Comparison of ENCODE assay signal across 25 cellular contexts in the genomic region with DNA sequence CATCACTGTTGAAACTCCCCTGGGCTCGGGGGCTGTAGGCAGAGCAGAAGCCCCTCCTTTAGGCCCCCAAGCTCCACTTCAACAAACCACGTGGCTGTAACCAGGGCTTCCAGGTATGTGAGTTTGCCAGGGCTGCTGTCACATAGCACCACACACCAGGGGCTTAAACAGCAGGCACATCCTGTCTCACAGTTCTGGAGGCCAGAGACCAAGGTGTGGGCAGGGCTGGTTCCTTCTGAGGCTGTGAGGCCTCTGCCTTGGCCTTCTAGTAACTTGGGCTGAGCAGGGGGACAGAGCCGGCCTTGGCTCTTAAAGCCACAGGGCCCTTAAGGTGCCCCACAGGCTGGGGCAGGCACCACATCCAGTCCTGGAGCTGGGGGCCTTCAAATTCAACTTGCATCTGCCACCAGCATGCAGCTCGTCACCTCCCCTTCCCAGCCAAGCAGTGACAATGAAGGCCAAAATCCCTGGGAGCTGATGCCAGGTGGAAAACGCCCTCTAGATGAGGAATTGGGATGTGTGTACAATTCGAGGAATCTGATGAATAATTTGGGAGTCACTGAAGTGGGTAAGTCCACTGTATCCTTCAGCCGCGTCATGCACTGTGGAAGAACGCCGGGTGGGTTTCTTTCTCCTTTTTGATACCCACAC.
A peak's percentile ranks its signal among the peaks of the same experiment; 100 is the strongest.
DNase-seq lines count a peak whose midpoint lies in the region; ATAC-seq and TF ChIP-seq lines count a peak whose summit lies in the region.
"Had no signal": no experiment of that assay in that cellular context is flagged by ENCODE, and none has a peak within 500 bp of the region (broad histone marks: within the 10 kb centered on the region; RNA-seq: fewer than 3 reads in every experiment).

No MANE protein-coding gene starts in this region.

- TF ChIP-seq CTCF in SK-N-SH (IDR thresholded peaks at IDR 0.05) = no peak
- no peak for TF ChIP-seq CTCF in endothelial cell (IDR thresholded peaks at IDR 0.05; ENCODE audit: unreplicated experiment)
- TF ChIP-seq CTCF in omental fat pad (IDR thresholded peaks at IDR 0.05) = no peak

- no peak overlapping the region for H3K4me3 ChIP-seq in SK-N-SH (ENCODE audit: low read depth in 2 of 2, low read length in 1 of 2)
- H3K4me3 ChIP-seq: BLaER1 treated with 17β-estradiol and CSF1 and Interleukin-3, amounts not matched to agents 10 nM and 100 nM; uterus had no signal

- peaks cover 4% of the 10 kb centered on the region for H3K36me3 Mint-ChIP-seq in endothelial cell (ENCODE audit: low read depth, unreplicated experiment)
- no peaks in the 10 kb centered on the region for H3K36me3 Mint-ChIP-seq in activated CD4-positive, alpha-beta T cell treated with anti-CD3 and anti-CD28 coated beads for 36 hours (ENCODE audit: low read depth)
- H3K36me3 Mint-ChIP-seq: activated naive CD8-positive, alpha-beta T cell; memory B cell had no signal

- 79% methylated on average over 9 of the region's 10 CpGs for WGBS in SK-N-SH (ENCODE audit: low lambda C conversion rate)

- H4K20me1 ChIP-seq in SK-N-SH (ENCODE audit: insufficient read depth) = no peaks in the 10 kb centered on the region

- H3K4me2 ChIP-seq in SK-N-SH = no peak overlapping the region
- H3K4me2 ChIP-seq: BLaER1 treated with 17β-estradiol and CSF1 and Interleukin-3, amounts not matched to agents 10 nM and 100 nM had no signal

- H3K9ac ChIP-seq in SK-N-SH = no peak overlapping the region
- H3K9ac ChIP-seq: BLaER1 treated with 17β-estradiol and CSF1 and Interleukin-3, amounts not matched to agents 10 nM and 100 nM had no signal

- peak overlapping the region; percentile 44 for H3K4me3 Mint-ChIP-seq in endothelial cell (ENCODE audit: unreplicated experiment)
- no peak overlapping the region for H3K4me3 Mint-ChIP-seq in activated CD4-positive, alpha-beta T cell treated with anti-CD3 and anti-CD28 coated beads for 36 hours
- H3K4me3 Mint-ChIP-seq: activated naive CD8-positive, alpha-beta T cell; activated T-helper 17 cell treated with anti-CD3 and anti-CD28 coated beads, Interleukin-2, amount 50 U/mL, for 72 hours; dendritic cell treated with granulocyte-macrophage colony-stimulating factor and Interleukin-4, amounts not matched to agents 40 ng/mL and 50 ng/mL, for 4 days; memory B cell had no signal

- no peaks in the 10 kb centered on the region for H3K9me2 ChIP-seq in SK-N-SH

- intact Hi-C loops in activated CD4-positive, alpha-beta T cell treated with anti-CD3 and anti-CD28 coated beads for 36 hours (cut with DNase I, micrococcal nuclease) = no loop called here

- H3K27ac Mint-ChIP-seq in endothelial cell (ENCODE audit: unreplicated experiment) = no peak overlapping the region
- no peak overlapping the region for H3K27ac Mint-ChIP-seq in activated CD4-positive, alpha-beta T cell treated with anti-CD3 and anti-CD28 coated beads for 36 hours
- H3K27ac Mint-ChIP-seq: activated naive CD8-positive, alpha-beta T cell; activated T-helper 17 cell treated with anti-CD3 and anti-CD28 coated beads, Interleukin-2, amount 50 U/mL, for 72 hours; dendritic cell treated with granulocyte-macrophage colony-stimulating factor and Interleukin-4, amounts not matched to agents 40 ng/mL and 50 ng/mL, for 4 days; memory B cell had no signal

- CTCF ChIA-PET in SK-N-SH (lab: Yijun Ruan, JAX) = interaction anchor here (1.6 kb wide), 1 partner anchor 117 kb away, joined by 6 read pairs; no protein-coding TSS in a partner anchor
- CTCF ChIA-PET in activated CD4-positive, alpha-beta T cell treated with anti-CD3 and anti-CD28 coated beads for 36 hours (lab: Charles Lee) = no interaction called here

- ATAC-seq in SK-N-SH treated with all-trans-retinoic acid at 6 μM for 48 hours = no peak
- peak; percentile 6 for ATAC-seq in omental fat pad (ENCODE audit: low FRiP score)
- ATAC-seq in activated CD4-positive, alpha-beta T cell treated with anti-CD3 and anti-CD28 coated beads for 36 hours = no peak
- ATAC-seq: activated T-helper 17 cell treated with anti-CD3 and anti-CD28 coated beads, Interleukin-2, amount 50 U/mL, for 72 hours; left cardiac atrium had no signal

- peaks cover 33% of the 10 kb centered on the region for H3K4me1 Mint-ChIP-seq in endothelial cell (ENCODE audit: unreplicated experiment)
- peaks cover 4% of the 10 kb centered on the region for H3K4me1 Mint-ChIP-seq in activated CD4-positive, alpha-beta T cell treated with anti-CD3 and anti-CD28 coated beads for 36 hours
- H3K4me1 Mint-ChIP-seq: activated T-helper 17 cell treated with anti-CD3 and anti-CD28 coated beads, Interleukin-2, amount 50 U/mL, for 72 hours; memory B cell had no signal

- no peaks in the 10 kb centered on the region for H3K9me3 Mint-ChIP-seq in endothelial cell (ENCODE audit: unreplicated experiment)
- no peaks in the 10 kb centered on the region for H3K9me3 Mint-ChIP-seq in activated CD4-positive, alpha-beta T cell treated with anti-CD3 and anti-CD28 coated beads for 36 hours (ENCODE audit: low read depth)
- H3K9me3 Mint-ChIP-seq: activated T-helper 17 cell treated with anti-CD3 and anti-CD28 coated beads, Interleukin-2, amount 50 U/mL, for 72 hours; dendritic cell treated with granulocyte-macrophage colony-stimulating factor and Interleukin-4, amounts not matched to agents 40 ng/mL and 50 ng/mL, for 4 days; memory B cell had no signal

- POLR2A ChIA-PET in SK-N-SH (lab: Yijun Ruan, JAX) = no interaction called here
- POLR2A ChIA-PET in activated CD4-positive, alpha-beta T cell treated with anti-CD3 and anti-CD28 coated beads for 36 hours (lab: Charles Lee) = no interaction called here

- no peaks in the 10 kb centered on the region for H3K27me3 ChIP-seq in SK-N-SH (ENCODE audit: insufficient read depth)
- H3K27me3 ChIP-seq: uterus had no signal

- no peaks in the 10 kb centered on the region for H3K36me3 ChIP-seq in SK-N-SH (replicated peaks in 1 of 2; ENCODE audit: control insufficient read depth in 1 of 2, insufficient read depth in 2 of 2, low read length in 1 of 2)
- H3K36me3 ChIP-seq: BLaER1 treated with 17β-estradiol and CSF1 and Interleukin-3, amounts not matched to agents 10 nM and 100 nM; uterus had no signal

- no peaks in the 10 kb centered on the region for H3K9me3 ChIP-seq in SK-N-SH
- H3K9me3 ChIP-seq: BLaER1 treated with 17β-estradiol and CSF1 and Interleukin-3, amounts not matched to agents 10 nM and 100 nM; uterus had no signal

- H3F3A ChIP-seq in SK-N-SH (replicated peaks; ENCODE audit: insufficient read depth) = no peaks in the 10 kb centered on the region

- no peak overlapping the region for H3K27ac ChIP-seq in SK-N-SH (ENCODE audit: low read depth in 2 of 2, low read length in 1 of 2)
- H3K27ac ChIP-seq: BLaER1 treated with 17β-estradiol and CSF1 and Interleukin-3, amounts not matched to agents 10 nM and 100 nM; uterus had no signal

- peak; percentile 25 for DNase-seq in SK-N-SH
- peak; percentile 51 for DNase-seq in NCI-H1694 treated with DMSO at 0.1 percent for 48 hours (lab: John Stamatoyannopoulos, UW)
- no peak for DNase-seq in endothelial cell (ENCODE audit: low spot score)
- no peak for DNase-seq in omental fat pad (ENCODE audit: low spot score)
- DNase-seq in A172 (ENCODE audit: low spot score) = no peak
- DNase-seq in activated CD4-positive, alpha-beta T cell treated with anti-CD3 and anti-CD28 coated beads for 36 hours = no peak
- DNase-seq in NCI-H2227 treated with DMSO at 0.1 percent for 48 hours (lab: John Stamatoyannopoulos, UW) = no peak
- DNase-seq: activated CD8-positive, alpha-beta memory T cell treated with anti-CD3 and anti-CD28 coated beads, Interleukin-2, amount 50 U/mL, for 4 hours; aorta; GOT3; KBM-7; left cardiac atrium; NCI-H146; NCI-H2171; NCI-H526; retina; stimulated activated CD4-positive, alpha-beta T cell treated with anti-CD3 and anti-CD28 coated beads, Interleukin-4, amount 100 ng/mL, for 24 hours; stimulated activated naive CD4-positive, alpha-beta T cell; uterus had no signal

- peaks cover 15% of the 10 kb centered on the region for H3K27me3 Mint-ChIP-seq in endothelial cell (ENCODE audit: unreplicated experiment)
- peaks cover 18% of the 10 kb centered on the region for H3K27me3 Mint-ChIP-seq in activated CD4-positive, alpha-beta T cell treated with anti-CD3 and anti-CD28 coated beads for 36 hours

- H3K4me1 ChIP-seq in SK-N-SH (ENCODE audit: control insufficient read depth in 1 of 2, insufficient read depth in 2 of 2, low read depth in 1 of 2, low read length in 1 of 2) = peaks cover 0 to 33% of the 10 kb centered on the region in 2 experiments; a peak in 2 of 4 replicates
- H3K4me1 ChIP-seq: uterus had no signal

- no peaks in the 10 kb centered on the region for H3K79me2 ChIP-seq in SK-N-SH (ENCODE audit: insufficient read depth)

- no peak for TF ChIP-seq EP300 in SK-N-SH (IDR thresholded peaks at IDR 0.05; ENCODE audit: borderline replicate concordance in 1 of 2, low read depth in 1 of 2, low read length in 1 of 2)

- H2AFZ ChIP-seq in SK-N-SH (ENCODE audit: low read depth) = no peak overlapping the region

- TF ChIP-seq RAD21 in SK-N-SH (IDR thresholded peaks at IDR 0.05; ENCODE audit: low read length) = no peak

TF ChIP-seq in SK-N-SH, 30 proteins besides CTCF, POLR2A, EP300 and RAD21 (continues in another document):
- TF ChIP-seq, protein P1, sequence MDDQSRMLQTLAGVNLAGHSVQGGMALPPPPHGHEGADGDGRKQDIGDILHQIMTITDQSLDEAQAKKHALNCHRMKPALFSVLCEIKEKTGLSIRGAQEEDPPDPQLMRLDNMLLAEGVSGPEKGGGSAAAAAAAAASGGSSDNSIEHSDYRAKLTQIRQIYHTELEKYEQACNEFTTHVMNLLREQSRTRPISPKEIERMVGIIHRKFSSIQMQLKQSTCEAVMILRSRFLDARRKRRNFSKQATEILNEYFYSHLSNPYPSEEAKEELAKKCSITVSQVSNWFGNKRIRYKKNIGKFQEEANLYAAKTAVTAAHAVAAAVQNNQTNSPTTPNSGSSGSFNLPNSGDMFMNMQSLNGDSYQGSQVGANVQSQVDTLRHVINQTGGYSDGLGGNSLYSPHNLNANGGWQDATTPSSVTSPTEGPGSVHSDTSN (IDR thresholded peaks at IDR 0.05) = no peak
- TF ChIP-seq, protein P2, sequence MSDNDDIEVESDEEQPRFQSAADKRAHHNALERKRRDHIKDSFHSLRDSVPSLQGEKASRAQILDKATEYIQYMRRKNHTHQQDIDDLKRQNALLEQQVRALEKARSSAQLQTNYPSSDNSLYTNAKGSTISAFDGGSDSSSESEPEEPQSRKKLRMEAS (IDR thresholded peaks at IDR 0.05; ENCODE audit: low read depth) = no peak

TF ChIP-seq in SK-N-SH treated with all-trans-retinoic acid at 6 μM for 48 hours, 23 proteins besides CTCF, POLR2A, EP300 and RAD21 (continues in another document):
- no peak for TF ChIP-seq ZC3H10 (CRISPR knock-in tag; IDR thresholded peaks at IDR 0.05)

Comparison
In these comparisons a context has a peak if more than half of its experiments do, and no peak if none do; other contexts are left out.
1. DNase-seq: peak in SK-N-SH (single experiment) and NCI-H1694 treated with DMSO at 0.1 percent for 48 hours (single experiment); none in endothelial cell (single experiment), omental fat pad (single experiment), A172 (single experiment), activated CD4-positive, alpha-beta T cell treated with anti-CD3 and anti-CD28 coated beads for 36 hours (single experiment) and NCI-H2227 treated with DMSO at 0.1 percent for 48 hours (single experiment).